8 cellular contexts compared by ENCODE assay signal in genomic region chr11:47523491-47524199, GRCh38. TPM values are rescaled to one million over a fixed set of nuclear protein-coding genes. Genes with fewer than 3 reads are reported as not detected.
DNase-seq lines count a peak whose midpoint lies in the region; TF ChIP-seq lines count a peak whose summit lies in the region.

No MANE protein-coding gene starts in this region.

- peaks cover 9% of the 10 kb centered on the region for H3K36me3 Mint-ChIP-seq in activated CD4-positive, alpha-beta T cell treated with anti-CD3 and anti-CD28 coated beads, Interleukin-2, amount 10 ng/mL, durations not matched to agents 7 days and 5 days (ENCODE audit: low read depth)

- intact Hi-C loops in uterus (cut with DNase I; ENCODE audit: low total_unique reads): no loop called here

- no peaks in the 10 kb centered on the region for H3K36me3 ChIP-seq in muscle layer of duodenum (ENCODE audit: control insufficient read depth in 1 of 2, insufficient read depth in 2 of 2, low read length in 2 of 2)
- no peaks in the 10 kb centered on the region for H3K36me3 ChIP-seq in uterus

- TF ChIP-seq CTCF in HL-60 (IDR thresholded peaks at IDR 0.05; ENCODE audit: insufficient read depth, low read length) (no peak), epithelial cell of esophagus (IDR thresholded peaks at IDR 0.05; ENCODE audit: insufficient read depth, low read depth, low read length, missing control alignments) (no peak), uterus (IDR thresholded peaks at IDR 0.05) (no peak)

- peak overlapping the region; percentile 17; the same call in 1 of the 2 replicates for H3K27ac ChIP-seq in HL-60 (replicated peaks)
- H3K27ac ChIP-seq in muscle layer of duodenum (ENCODE audit: low read length): peak overlapping the region; percentile 90
- peak overlapping the region; percentile 77 to 93 for H3K27ac ChIP-seq in uterus

- H3K4me1 ChIP-seq in muscle layer of duodenum (ENCODE audit: control insufficient read depth in 1 of 2, insufficient read depth in 2 of 2, low read length in 2 of 2): peaks cover 23 to 43% of the 10 kb centered on the region in 2 donors
- peaks cover 12 to 17% of the 10 kb centered on the region in 2 donors for H3K4me1 ChIP-seq in uterus

- H3K27ac Mint-ChIP-seq in activated CD4-positive, alpha-beta T cell treated with anti-CD3 and anti-CD28 coated beads, Interleukin-2, amount 10 ng/mL, durations not matched to agents 7 days and 5 days: peak overlapping the region; percentile 77

- TF ChIP-seq POLR2A in uterus (IDR thresholded peaks at IDR 0.05): no peak

- no peaks in the 10 kb centered on the region for H3K9me3 Mint-ChIP-seq in activated CD4-positive, alpha-beta T cell treated with anti-CD3 and anti-CD28 coated beads, Interleukin-2, amount 10 ng/mL, durations not matched to agents 7 days and 5 days

- peak; percentile 33 for DNase-seq in SIG-M5 treated with dmso at 0.1 percent for 504 hours (lab: John Stamatoyannopoulos, UW; ENCODE audit: unreplicated experiment)
- DNase-seq in SIG-M5 (lab: John Stamatoyannopoulos, UW): no peak
- no peak for DNase-seq in HL-60 (ENCODE audit: low read depth in 1 of 2, low spot score in 1 of 2)
- peak; percentile 41 for DNase-seq in activated CD4-positive, alpha-beta T cell treated with anti-CD3 and anti-CD28 coated beads, Interleukin-2, amount 10 ng/mL, durations not matched to agents 7 days and 5 days
- DNase-seq in epithelial cell of esophagus (ENCODE audit: low read depth): peak; percentile 87
- peak; percentile 40 to 78 for DNase-seq in uterus
- no peak for DNase-seq in activated gamma-delta T cell treated with Interleukin-2 at 50 U/mL for 16 hours

- POLR2A ChIA-PET in activated CD4-positive, alpha-beta T cell treated with anti-CD3 and anti-CD28 coated beads, Interleukin-2, amount 10 ng/mL, durations not matched to agents 7 days and 5 days (lab: Charles Lee): interaction anchor here (0.7 kb wide), 1 partner anchor 45 kb away, joined by 4 read pairs; no protein-coding TSS in a partner anchor

- H3K4me3 ChIP-seq in HL-60 (replicated peaks; ENCODE audit: insufficient read depth, low read length) (no peak overlapping the region), epithelial cell of esophagus (ENCODE audit: low read length) (no peak overlapping the region), muscle layer of duodenum (ENCODE audit: low read depth in 1 of 2, low read length in 2 of 2) (peak overlapping the region; percentile 17 to 58), uterus (peak overlapping the region; percentile 2 to 4)

- no peaks in the 10 kb centered on the region for H3K9me3 ChIP-seq in muscle layer of duodenum (ENCODE audit: control insufficient read depth in 1 of 2, low read length in 2 of 2)
- H3K9me3 ChIP-seq in uterus: no peaks in the 10 kb centered on the region

- no peaks in the 10 kb centered on the region for H3K27me3 Mint-ChIP-seq in activated CD4-positive, alpha-beta T cell treated with anti-CD3 and anti-CD28 coated beads, Interleukin-2, amount 10 ng/mL, durations not matched to agents 7 days and 5 days

- CTCF ChIA-PET in activated CD4-positive, alpha-beta T cell treated with anti-CD3 and anti-CD28 coated beads, Interleukin-2, amount 10 ng/mL, durations not matched to agents 7 days and 5 days (lab: Charles Lee): interaction anchor here (0.6 to 1.7 kb wide), 3 partner anchors 9 to 30 kb away, joined by 3 to 5 read pairs (median 4); no protein-coding TSS in a partner anchor

- no peaks in the 10 kb centered on the region for H3K27me3 ChIP-seq in HL-60 (ENCODE audit: insufficient read depth, poor library complexity, severe bottlenecking)
- H3K27me3 ChIP-seq in muscle layer of duodenum (ENCODE audit: low read depth, low read length): no peaks in the 10 kb centered on the region
- no peaks in the 10 kb centered on the region for H3K27me3 ChIP-seq in uterus

- H3K4me3 Mint-ChIP-seq in activated CD4-positive, alpha-beta T cell treated with anti-CD3 and anti-CD28 coated beads, Interleukin-2, amount 10 ng/mL, durations not matched to agents 7 days and 5 days: peak overlapping the region; percentile 9

- H3K4me1 Mint-ChIP-seq in activated CD4-positive, alpha-beta T cell treated with anti-CD3 and anti-CD28 coated beads, Interleukin-2, amount 10 ng/mL, durations not matched to agents 7 days and 5 days: peaks cover 66% of the 10 kb centered on the region

RNA-seq across cellular contexts. Expression of gene CELF1, which starts 29.3 kb away (rescaled TPM):
- total RNA-seq in activated CD4-positive, alpha-beta T cell treated with anti-CD3 and anti-CD28 coated beads, Interleukin-2, amount 10 ng/mL, durations not matched to agents 7 days and 5 days: 100 to 1,000 TPM; 102 to 105 TPM
- total RNA-seq in uterus: 100 to 1,000 TPM in 3 of 4 donors, 10 to 100 TPM in 1; 51.2 to 138 (median 121) TPM

RNA-seq across cellular contexts. Expression of gene PTPMT1, which starts 41.8 kb away (rescaled TPM):
- 10 to 100 TPM; 34.2 to 40.5 TPM for total RNA-seq in activated CD4-positive, alpha-beta T cell treated with anti-CD3 and anti-CD28 coated beads, Interleukin-2, amount 10 ng/mL, durations not matched to agents 7 days and 5 days
- 10 to 100 TPM; 28.5 to 74.4 (median 48.7) TPM for total RNA-seq in uterus

RNA-seq across cellular contexts. Expression of gene KBTBD4, which starts 55.1 kb away (rescaled TPM):
- 10 to 100 TPM; 17.2 to 20.3 TPM for total RNA-seq in activated CD4-positive, alpha-beta T cell treated with anti-CD3 and anti-CD28 coated beads, Interleukin-2, amount 10 ng/mL, durations not matched to agents 7 days and 5 days
- 10 to 100 TPM in 3 of 4 donors, 1 to 10 TPM in 1; 9.7 to 36.3 (median 18.5) TPM for total RNA-seq in uterus

RNA-seq across cellular contexts. Expression of gene NDUFS3, which starts 55.2 kb away (rescaled TPM):
- 100 to 1,000 TPM; 105 to 110 TPM for total RNA-seq in activated CD4-positive, alpha-beta T cell treated with anti-CD3 and anti-CD28 coated beads, Interleukin-2, amount 10 ng/mL, durations not matched to agents 7 days and 5 days
- 10 to 100 TPM; 59.2 to 67.6 (median 62.5) TPM for total RNA-seq in uterus

Comparison
In these comparisons a context has a peak if more than half of its experiments do, and no peak if none do; other contexts are left out.
1. DNase-seq: peak in SIG-M5 treated with dmso at 0.1 percent for 504 hours (single experiment), activated CD4-positive, alpha-beta T cell treated with anti-CD3 and anti-CD28 coated beads, Interleukin-2, amount 10 ng/mL, durations not matched to agents 7 days and 5 days (single experiment), epithelial cell of esophagus (single experiment) and uterus (2 of 2); none in SIG-M5 (single experiment), HL-60 (0 of 2) and activated gamma-delta T cell treated with Interleukin-2 at 50 U/mL for 16 hours (single experiment).
2. H3K27ac ChIP-seq: peak in every context shown above with its lines; median percentile 90 in muscle layer of duodenum; 85 in uterus; 17 in HL-60.
3. H3K4me3 ChIP-seq: peak in muscle layer of duodenum (2 of 2) and uterus (2 of 2); none in HL-60 (single experiment) and epithelial cell of esophagus (single experiment).